10 cellular contexts compared by ENCODE assay signal in the genomic region with DNA sequence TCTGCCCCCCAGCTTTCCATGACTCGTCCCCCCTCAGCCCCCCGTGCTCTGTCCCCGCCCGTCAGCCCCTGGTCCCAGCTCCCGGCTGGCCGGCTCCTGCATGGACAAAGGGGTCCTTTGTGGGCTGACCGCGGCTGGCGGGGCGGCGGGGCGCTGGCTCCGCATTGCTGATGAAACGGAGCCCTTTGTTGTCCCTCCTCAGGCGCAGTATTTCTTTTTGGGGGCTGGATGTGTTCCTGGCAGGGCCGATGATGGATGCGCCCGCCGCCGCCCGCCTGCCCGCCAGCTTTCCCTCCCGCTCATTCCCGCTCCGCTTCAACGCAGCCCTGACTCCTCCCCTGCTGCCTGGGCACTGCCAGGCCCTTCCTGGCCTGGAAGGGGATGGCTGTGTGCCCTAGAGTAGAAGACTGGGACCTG. TPM values are rescaled to one million over a fixed set of nuclear protein-coding genes. Genes with fewer than 3 reads are reported as not detected.
DNase-seq lines count a peak whose midpoint lies in the region; ATAC-seq and TF ChIP-seq lines count a peak whose summit lies in the region.
"Had no signal": no experiment of that assay in that cellular context is flagged by ENCODE, and none has a peak within 500 bp of the region (broad histone marks: within the 10 kb centered on the region; RNA-seq: fewer than 3 reads in every experiment).

No MANE protein-coding gene starts in this region.

- H3K9me3 Mint-ChIP-seq in T-cell, result no peaks in the 10 kb centered on the region
- no peaks in the 10 kb centered on the region for H3K9me3 Mint-ChIP-seq in activated naive CD8-positive, alpha-beta T cell treated with anti-CD3 and anti-CD28 coated beads for 36 hours

- CTCF ChIA-PET in T-cell (lab: Charles Lee), result no interaction called here

- no peak for TF ChIP-seq CTCF in coronary artery (IDR thresholded peaks at IDR 0.05)

- peak overlapping the region; percentile 5 to 72 for H3K27ac ChIP-seq in coronary artery
- H3K27ac ChIP-seq in mesodermal cell (ENCODE audit: low read depth, low read length, severe bottlenecking), result peak overlapping the region; percentile 89
- peak overlapping the region; percentile 100 for H3K27ac ChIP-seq in substantia nigra (ENCODE audit: low read depth, low read length, poor library complexity, severe bottlenecking)
- H3K27ac ChIP-seq: RWPE1 had no signal

- no peak for ATAC-seq in T-cell (replicated peaks in 1 of 4)
- ATAC-seq: HCT116 had no signal

- H3K27me3 Mint-ChIP-seq in T-cell, result no peaks in the 10 kb centered on the region
- H3K27me3 Mint-ChIP-seq in activated naive CD8-positive, alpha-beta T cell treated with anti-CD3 and anti-CD28 coated beads for 36 hours, result no peaks in the 10 kb centered on the region

- H3K36me3 ChIP-seq in mesodermal cell (ENCODE audit: control insufficient read depth, insufficient read depth, low read length), result peaks cover 48% of the 10 kb centered on the region

- peaks cover 5% of the 10 kb centered on the region for H3K36me3 Mint-ChIP-seq in T-cell
- H3K36me3 Mint-ChIP-seq in activated naive CD8-positive, alpha-beta T cell treated with anti-CD3 and anti-CD28 coated beads for 36 hours, result no peaks in the 10 kb centered on the region

- 86 to 100% methylated on average over 7 to 19 of the region's 26 CpGs for whole genome bisulfite sequencing in mesodermal cell (ENCODE audit: insufficient coverage in 2 of 2), 2 experiments

- peaks cover 31% of the 10 kb centered on the region for H3K4me1 ChIP-seq in mesodermal cell (ENCODE audit: control insufficient read depth, insufficient read depth, low read length, poor library complexity, severe bottlenecking)

- POLR2A ChIA-PET in T-cell (lab: Charles Lee), result interaction anchor here in 1 of 2 donors (0.6 kb wide), 1 partner anchor 381 kb away, joined by 3 read pairs; no protein-coding TSS in a partner anchor

- no peak overlapping the region for H3K4me3 Mint-ChIP-seq in T-cell
- H3K4me3 Mint-ChIP-seq in activated naive CD8-positive, alpha-beta T cell treated with anti-CD3 and anti-CD28 coated beads for 36 hours, result no peak overlapping the region

- H3K27ac Mint-ChIP-seq in T-cell, result no peak overlapping the region
- H3K27ac Mint-ChIP-seq in activated naive CD8-positive, alpha-beta T cell treated with anti-CD3 and anti-CD28 coated beads for 36 hours, result no peak overlapping the region

- peaks cover 0 to 9% (median 0%) of the 10 kb centered on the region in 3 donors for H3K4me1 Mint-ChIP-seq in T-cell
- H3K4me1 Mint-ChIP-seq in activated naive CD8-positive, alpha-beta T cell treated with anti-CD3 and anti-CD28 coated beads for 36 hours, result no peaks in the 10 kb centered on the region

- H3K9me3 ChIP-seq in mesodermal cell (ENCODE audit: control insufficient read depth, low read length), result no peaks in the 10 kb centered on the region

- H3K4me3 ChIP-seq in coronary artery (peak overlapping the region; percentile 5), mesodermal cell (ENCODE audit: extremely low read depth, insufficient read depth, low read length, poor library complexity, severe bottlenecking) (no peak overlapping the region)

- DNase-seq in NCI-H1092 treated with DMSO at 0.1 percent for 48 hours (lab: John Stamatoyannopoulos, UW) (peak; percentile 42), NCI-H1092 (lab: John Stamatoyannopoulos, UW) (no peak), coronary artery (ENCODE audit: low spot score) (no peak), substantia nigra (lab: John Stamatoyannopoulos, UW) (peak in 48 of 49 donors; percentile 61 to 95 (median 89)), T-cell (no peak), HCEC 1CT (no peak)
- DNase-seq in activated naive CD8-positive, alpha-beta T cell treated with anti-CD3 and anti-CD28 coated beads for 36 hours, result no peak

RNA-seq across cellular contexts. Expression of a gene that starts 28.8 kb away (rescaled TPM):
- 118 TPM for polyA plus RNA-seq in mesodermal cell (2013, experiment 1 of 2)
- 93.8 TPM for polyA plus RNA-seq in mesodermal cell (2013, experiment 2 of 2)
- 1 to 10 TPM; 5.1 to 7.6 (median 6.2) TPM for total RNA-seq in T-cell
- total RNA-seq in activated naive CD8-positive, alpha-beta T cell treated with anti-CD3 and anti-CD28 coated beads for 36 hours, result 1 to 10 TPM; 1.3 to 2.0 TPM

Comparison
In these comparisons a context has a peak if more than half of its experiments do, and no peak if none do; other contexts are left out.
1. DNase-seq: peak in NCI-H1092 treated with DMSO at 0.1 percent for 48 hours (single experiment) and substantia nigra (48 of 49); none in NCI-H1092 (single experiment), coronary artery (single experiment), T-cell (0 of 34), HCEC 1CT (single experiment) and activated naive CD8-positive, alpha-beta T cell treated with anti-CD3 and anti-CD28 coated beads for 36 hours (single experiment).
2. H3K27ac ChIP-seq: peak in every context shown above with its lines; median percentile 100 in substantia nigra; 89 in mesodermal cell; 38 in coronary artery.